Comparison of ENCODE assay signal across 8 cellular contexts in genomic region chr3:66971891-66972551, GRCh38. TPM values are rescaled to one million over a fixed set of nuclear protein-coding genes. Genes with fewer than 3 reads are reported as not detected.
A peak's percentile ranks its signal among the peaks of the same experiment; 100 is the strongest.
DNase-seq lines count a peak whose midpoint lies in the region; ATAC-seq and TF ChIP-seq lines count a peak whose summit lies in the region.

No MANE protein-coding gene starts in this region.

- TF ChIP-seq CTCF in GM23338 (conservative IDR thresholded peaks at IDR 0.05; ENCODE audit: low read depth in 2 of 2) = peak; percentile 86 to 96
- peak; percentile 48 to 80 (median 52) for TF ChIP-seq CTCF in ovary (IDR thresholded peaks at IDR 0.05)
- TF ChIP-seq CTCF in tibial artery (IDR thresholded peaks at IDR 0.05) = peak; percentile 68 to 85

- no peaks in the 10 kb centered on the region for H3K9me3 Mint-ChIP-seq in GM23338

- H3K27ac ChIP-seq in GM23338 (ENCODE audit: low read depth) (no peak overlapping the region), Karpas-422 (ENCODE audit: low read length) (peak overlapping the region; percentile 76), SJCRH30 (no peak overlapping the region), ovary (peak overlapping the region in 1 of 2 donors; percentile 24), tibial artery (no peak overlapping the region)

- H3K36me3 ChIP-seq in ES-I3 (ENCODE audit: insufficient read depth, low read length) (no peaks in the 10 kb centered on the region), GM23338 (ENCODE audit: insufficient read depth) (no peaks in the 10 kb centered on the region), Karpas-422 (ENCODE audit: insufficient read depth, low read length) (no peaks in the 10 kb centered on the region), SJCRH30 (no peaks in the 10 kb centered on the region), ovary (no peaks in the 10 kb centered on the region), tibial artery (no peaks in the 10 kb centered on the region)

- H3K4me3 Mint-ChIP-seq in GM23338 = no peak overlapping the region; the same call in 2 of the 3 replicates

- H3K4me1 ChIP-seq in ES-I3 (ENCODE audit: insufficient read depth, low read length) (peaks cover 11% of the 10 kb centered on the region; the same call in 1 of the 2 replicates), GM23338 (ENCODE audit: insufficient read depth) (peaks cover 20% of the 10 kb centered on the region), Karpas-422 (ENCODE audit: low read length) (peaks cover 25% of the 10 kb centered on the region), SJCRH30 (no peaks in the 10 kb centered on the region), ovary (ENCODE audit: insufficient read depth) (no peaks in the 10 kb centered on the region), tibial artery (peaks cover 0 to 5% (median 0%) of the 10 kb centered on the region in 4 donors)

- 0 out of 2 replicates have a peak, but pooled peaks cover 7% of the 10 kb centered on the region for H3K27me3 ChIP-seq in GM23338 (ENCODE audit: insufficient read depth)
- H3K27me3 ChIP-seq in Karpas-422 (ENCODE audit: low read length) = no peaks in the 10 kb centered on the region
- no peaks in the 10 kb centered on the region for H3K27me3 ChIP-seq in SJCRH30
- no peaks in the 10 kb centered on the region for H3K27me3 ChIP-seq in ovary
- no peaks in the 10 kb centered on the region for H3K27me3 ChIP-seq in tibial artery

- H3K9me2 ChIP-seq in GM23338 (ENCODE audit: insufficient read depth) (peaks cover 10% of the 10 kb centered on the region; the same call in 1 of the 2 replicates), Karpas-422 (replicated peaks; ENCODE audit: insufficient read depth, low read length) (no peaks in the 10 kb centered on the region)

- H4K20me1 ChIP-seq in GM23338 (replicated peaks; ENCODE audit: insufficient read depth) = no peaks in the 10 kb centered on the region
- H4K20me1 ChIP-seq in Karpas-422 (ENCODE audit: insufficient read depth, low read depth, low read length) = no peaks in the 10 kb centered on the region

- TF ChIP-seq POLR2A in ovary (IDR thresholded peaks at IDR 0.05) = no peak

- peak overlapping the region; percentile 50 for H3K4me2 ChIP-seq in GM23338
- H3K4me2 ChIP-seq in Karpas-422 (ENCODE audit: low read depth, low read length, poor library complexity, severe bottlenecking) = peak overlapping the region; percentile 72

- H3K9me3 ChIP-seq in ES-I3 (ENCODE audit: control insufficient read depth, insufficient read depth, low read length) (no peaks in the 10 kb centered on the region), Karpas-422 (ENCODE audit: low read length) (no peaks in the 10 kb centered on the region), SJCRH30 (replicated peaks) (no peaks in the 10 kb centered on the region), ovary (no peaks in the 10 kb centered on the region), tibial artery (no peaks in the 10 kb centered on the region)

- H3K9ac ChIP-seq in ES-I3 (ENCODE audit: low read depth, low read length) = peak overlapping the region; percentile 20; the same call in 1 of the 2 replicates
- H3K9ac ChIP-seq in Karpas-422 (ENCODE audit: low read length) = peak overlapping the region; percentile 65

- H2AFZ ChIP-seq in GM23338 (peak overlapping the region; percentile 78), Karpas-422 (ENCODE audit: low read length) (peak overlapping the region; percentile 68)

- no peak overlapping the region for H3K27ac Mint-ChIP-seq in GM23338

- DNase-seq in GM23338 (ENCODE audit: low spot score) (peak; percentile 92), Karpas-422 (peak; percentile 94), SJCRH30 (peak; percentile 68 to 80), glomerular endothelial cell (ENCODE audit: extremely low read depth, low read depth, low spot score) (peak; percentile 50), ovary (peak; percentile 64 to 76 (median 72)), tibial artery (peak; percentile 60 to 75)
- peak; percentile 59 for DNase-seq in activated naive CD4-positive, alpha-beta T cell treated with Interleukin-2 at 50 U/mL for 16 hours

- H3K27me3 Mint-ChIP-seq in GM23338 (ENCODE audit: insufficient read depth, low read depth, poor library complexity) = peaks cover 2% of the 10 kb centered on the region

- H3K79me2 ChIP-seq in GM23338 (replicated peaks; ENCODE audit: insufficient read depth) = no peaks in the 10 kb centered on the region
- no peaks in the 10 kb centered on the region for H3K79me2 ChIP-seq in Karpas-422 (ENCODE audit: low read length)

- no peaks in the 10 kb centered on the region for H3F3A ChIP-seq in GM23338 (replicated peaks; ENCODE audit: low read depth)

- H3K36me3 Mint-ChIP-seq in GM23338 (ENCODE audit: low read depth) = no peaks in the 10 kb centered on the region

- peak overlapping the region; percentile 28; the same call in 1 of the 2 replicates for H3K4me3 ChIP-seq in GM23338
- H3K4me3 ChIP-seq in Karpas-422 (ENCODE audit: low read length) = peak overlapping the region; percentile 49
- H3K4me3 ChIP-seq in SJCRH30 = no peak overlapping the region
- peak overlapping the region; percentile 13 for H3K4me3 ChIP-seq in ovary
- peak overlapping the region; percentile 28 to 43 for H3K4me3 ChIP-seq in tibial artery

- 11 to 21% (median 13%) methylated on average over 22 of the region's 22 CpGs for WGBS in ovary, 3 donors

- H3K4me1 Mint-ChIP-seq in GM23338 = peaks cover 24% of the 10 kb centered on the region

- ATAC-seq in GM23338 = peak; percentile 99

- intact Hi-C loops in ovary (cut with DNase I) (loop anchor here in 2 of 4 donors (10.0 kb wide), 1 partner anchor 1903 kb away; no protein-coding TSS in a partner anchor), tibial artery (cut with DNase I; ENCODE audit: low total_unique reads) (no loop called here)

- TF ChIP-seq EP300 in ovary (IDR thresholded peaks at IDR 0.05) = no peak

TF ChIP-seq in GM23338, 12 proteins besides CTCF, POLR2A, EP300 and RAD21:
- TF ChIP-seq EZH2phosphoT487 (IDR thresholded peaks at IDR 0.05; ENCODE audit: unreplicated experiment) (no peak), ZNF462 (CRISPR knock-in tag; IDR thresholded peaks at IDR 0.05) (peak; percentile 10; the same call in 1 of the 2 replicates)

RNA-seq across cellular contexts. Expression of gene KBTBD8, which starts 26.1 kb away (rescaled TPM):
- 19.9 and 20.2 TPM in 2 replicates for total RNA-seq in GM23338 (2014; rRNA removed; shearing (Covaris generic))
- 3.0 and 3.5 TPM in 2 replicates for polyA plus RNA-seq in GM23338 (2016; fragmentation: Nextera tagmentation; extraction: Ambion mirVana)
- 22.7 and 79.9 TPM in 2 replicates for total RNA-seq in Karpas-422 (2014; rRNA removed; shearing (Covaris generic); ENCODE audit: low replicate concordance)
- total RNA-seq in SJCRH30 (2014; rRNA removed; shearing (Covaris generic)) = 3.2 and 3.7 TPM in 2 replicates
- 1.0 and 1.1 TPM in 2 replicates for total RNA-seq in glomerular endothelial cell
- under 1 TPM; 0.12 to 0.97 (median 0.66) TPM for total RNA-seq in ovary
- polyA plus RNA-seq in ovary = under 1 TPM; 0.07 to 0.55 TPM
